Comparison of ENCODE assay signal across 21 cellular contexts in genomic region chr19:42024622-42025111, GRCh38. TPM values are rescaled to one million over a fixed set of nuclear protein-coding genes. Genes with fewer than 3 reads are reported as not detected.
DNase-seq lines count a peak whose midpoint lies in the region; ATAC-seq, FAIRE-seq and TF ChIP-seq lines count a peak whose summit lies in the region.
"Had no signal": no experiment of that assay in that cellular context is flagged by ENCODE, and none has a peak within 500 bp of the region (broad histone marks: within the 10 kb centered on the region; RNA-seq: fewer than 3 reads in every experiment).

No MANE protein-coding gene starts in this region.

- no peak overlapping the region for H2AFZ ChIP-seq in mesenchymal stem cell (ENCODE audit: low read depth, low read length)

- no peaks in the 10 kb centered on the region for H3K9me3 ChIP-seq in mesenchymal stem cell (ENCODE audit: control insufficient read depth, low read length)
- H3K9me3 ChIP-seq: A549, SJSA1, uterus had no signal

- H3K79me1 ChIP-seq in mesenchymal stem cell (replicated peaks; ENCODE audit: low read length, poor library complexity, severe bottlenecking): no peaks in the 10 kb centered on the region

- peak; percentile 64 for DNase-seq in A172 (ENCODE audit: low spot score)
- DNase-seq in HTR-8/SVneo (ENCODE audit: insufficient read length, low spot score): peak; percentile 73
- peak; percentile 40 for DNase-seq in fibroblast of pulmonary artery (ENCODE audit: low read depth)
- DNase-seq in mesenchymal stem cell: peak; percentile 53
- no peak for DNase-seq in NCI-H526 (lab: John Stamatoyannopoulos, UW)
- DNase-seq in stimulated activated naive CD4-positive, alpha-beta T cell treated with Interleukin-2 at 50 U/mL for 16 hours (lab: John Stamatoyannopoulos, UW): no peak
- DNase-seq: activated B cell treated with CpG ODN at 0.5 μM for 24 hours; activated T-cell treated with anti-CD3 and anti-CD28 coated beads, Interleukin-2, amount 50 U/mL, for 48 hours; amniotic stem cell; DMS79 treated with DMSO at 0.1 percent for 48 hours; KBM-7; naive B cell; NCI-H2029 treated with DMSO at 0.1 percent for 48 hours; NK-92 treated with Interleukin-12 subunit alpha and Interleukin-12 subunit beta, amount 100 ng/mL, for 24 hours had no signal

- 66% methylated on average over 12 of the region's 12 CpGs for WGBS in mesenchymal stem cell

- H3K36me3 ChIP-seq in mesenchymal stem cell (ENCODE audit: control insufficient read depth in 1 of 2, insufficient read depth in 2 of 2, low read depth in 1 of 2, low read length in 2 of 2): no peaks in the 10 kb centered on the region
- H3K36me3 ChIP-seq: SJSA1, uterus had no signal

- no peak overlapping the region for H2AK5ac ChIP-seq in mesenchymal stem cell (ENCODE audit: low read length, severe bottlenecking)

- H3K4me1 ChIP-seq in mesenchymal stem cell (ENCODE audit: control insufficient read depth, insufficient read depth, low read depth, low read length): no peaks in the 10 kb centered on the region
- H3K4me1 ChIP-seq: A549, SJSA1, uterus had no signal

- peak; percentile 60 for FAIRE-seq in HTR-8/SVneo (lab: Jason Lieb, UNC)
- FAIRE-seq: A549, endometrium had no signal

- H3K14ac ChIP-seq in mesenchymal stem cell (ENCODE audit: low read length in 2 of 2): no peak overlapping the region

- no peak overlapping the region for H4K8ac ChIP-seq in mesenchymal stem cell (ENCODE audit: low read length)

- H3K9ac ChIP-seq in mesenchymal stem cell (ENCODE audit: low read length): no peak overlapping the region

- no peak overlapping the region for H3K4me2 ChIP-seq in mesenchymal stem cell (ENCODE audit: low read length, poor library complexity, severe bottlenecking)
- H3K4me2 ChIP-seq: A549 had no signal

- H3K27ac ChIP-seq in mesenchymal stem cell (ENCODE audit: low read length, poor library complexity, severe bottlenecking): no peak overlapping the region
- H3K27ac ChIP-seq: A549, SJSA1, uterus had no signal

- no peak for TF ChIP-seq CTCF in fibroblast of pulmonary artery (IDR thresholded peaks at IDR 0.05; ENCODE audit: low read length, missing control alignments)

- no peak for ATAC-seq in GM18873 (IDR thresholded peaks at IDR 0.05; ENCODE audit: low FRiP score, unreplicated experiment)
- ATAC-seq in HG03039 (IDR thresholded peaks at IDR 0.05; ENCODE audit: unreplicated experiment): no peak

- H3K4ac ChIP-seq in mesenchymal stem cell (ENCODE audit: low read depth in 1 of 2, low read length in 2 of 2): no peak overlapping the region

- H4K91ac ChIP-seq in mesenchymal stem cell (ENCODE audit: low read length): no peak overlapping the region

- H2BK120ac ChIP-seq in mesenchymal stem cell (ENCODE audit: low read depth, low read length): no peak overlapping the region

- H3K4me3 ChIP-seq in fibroblast of pulmonary artery (replicated peaks; ENCODE audit: low read depth, low read length): no peak overlapping the region
- H3K4me3 ChIP-seq in mesenchymal stem cell (ENCODE audit: insufficient read depth in 1 of 2, low read depth in 1 of 2, low read length in 2 of 2): no peak overlapping the region
- H3K4me3 ChIP-seq: A549, SJSA1, skin epidermis, uterus had no signal

- peaks cover 42 to 62% of the 10 kb centered on the region in 2 experiments for H3K27me3 ChIP-seq in mesenchymal stem cell (ENCODE audit: control insufficient read depth in 1 of 2, insufficient read depth in 1 of 2, low read length in 2 of 2)
- H3K27me3 ChIP-seq: SJSA1, uterus had no signal

- no peak overlapping the region for H2BK12ac ChIP-seq in mesenchymal stem cell (ENCODE audit: low read length in 2 of 2)

- no peak overlapping the region for H2BK5ac ChIP-seq in mesenchymal stem cell (ENCODE audit: low read depth, low read length, poor library complexity, severe bottlenecking)

- H3K18ac ChIP-seq in mesenchymal stem cell (ENCODE audit: low read depth in 1 of 2, low read length in 2 of 2): no peak overlapping the region

- no peak overlapping the region for H2BK15ac ChIP-seq in mesenchymal stem cell (ENCODE audit: low read depth, poor library complexity, severe bottlenecking)

- H3K23ac ChIP-seq in mesenchymal stem cell (ENCODE audit: low read length in 2 of 2): no peak overlapping the region

RNA-seq across cellular contexts. Expression of gene ATP1A3, which starts 30.6 kb away (rescaled TPM):
- total RNA-seq in A172 (2014; rRNA removed; shearing (Covaris generic)): 0.76 and 0.86 TPM in 2 replicates
- 0.08 TPM for polyA plus RNA-seq in mesenchymal stem cell (2013, experiment 1 of 2)
- polyA plus RNA-seq in mesenchymal stem cell (2013, experiment 2 of 2): 0.11 TPM
- total RNA-seq: SJSA1 had no signal

RNA-seq across cellular contexts. Expression of gene GRIK5, which starts 45.3 kb away (rescaled TPM):
- 0.76 and 1.9 TPM in 2 replicates for total RNA-seq in A172 (2014; rRNA removed; shearing (Covaris generic))
- 0.12 TPM for polyA plus RNA-seq in mesenchymal stem cell (2013, experiment 1 of 2)
- 0.07 TPM for polyA plus RNA-seq in mesenchymal stem cell (2013, experiment 2 of 2)
- total RNA-seq: SJSA1 had no signal

RNA-seq across cellular contexts. Expression of gene ZNF574, which starts 51.3 kb away (rescaled TPM):
- total RNA-seq in A172 (2014; rRNA removed; shearing (Covaris generic)): 24.4 and 26.8 TPM in 2 replicates
- 6.0 TPM for polyA plus RNA-seq in mesenchymal stem cell (2013, experiment 1 of 2)
- polyA plus RNA-seq in mesenchymal stem cell (2013, experiment 2 of 2): 6.3 TPM

Comparison
In these comparisons a context has a peak if more than half of its experiments do, and no peak if none do; other contexts are left out.
1. DNase-seq: peak in A172 (single experiment), HTR-8/SVneo (single experiment), fibroblast of pulmonary artery (single experiment) and mesenchymal stem cell (single experiment); none in NCI-H526 (0 of 2) and stimulated activated naive CD4-positive, alpha-beta T cell treated with Interleukin-2 at 50 U/mL for 16 hours (single experiment).